ENCODE assay signal across 19 cellular contexts in genomic region chr13:33106656-33107402, GRCh38.
DNase-seq lines count a peak whose midpoint lies in the region; ATAC-seq, FAIRE-seq and TF ChIP-seq lines count a peak whose summit lies in the region.
"Had no signal": no experiment of that assay in that cellular context is flagged by ENCODE, and none has a peak within 500 bp of the region (broad histone marks: within the 10 kb centered on the region; RNA-seq: fewer than 3 reads in every experiment).

No MANE protein-coding gene starts in this region.

- H4K20me1 ChIP-seq in HepG2 (ENCODE audit: insufficient read depth, low read length), result no peaks in the 10 kb centered on the region

- H3K4me1 ChIP-seq in ascending aorta (peaks cover 24 to 37% of the 10 kb centered on the region in 2 donors), sigmoid colon (peaks cover 0 to 66% (median 61%) of the 10 kb centered on the region in 4 donors), HepG2 (ENCODE audit: insufficient read depth, low read length) (peaks cover 19% of the 10 kb centered on the region)

- H3K9me3 ChIP-seq in ascending aorta (no peaks in the 10 kb centered on the region), sigmoid colon (no peaks in the 10 kb centered on the region), HepG2 (ENCODE audit: low read length) (no peaks in the 10 kb centered on the region)
- H3K9me3 ChIP-seq: upper lobe of left lung had no signal

- peaks cover 14% of the 10 kb centered on the region for H3K27me3 Mint-ChIP-seq in HFFc6 (ENCODE audit: insufficient read depth)
- peaks cover 9% of the 10 kb centered on the region for H3K27me3 Mint-ChIP-seq in activated CD4-positive, alpha-beta memory T cell treated with anti-CD3 and anti-CD28 coated beads for 36 hours

- H3K36me3 ChIP-seq in ascending aorta (peaks cover 25 to 33% of the 10 kb centered on the region in 2 donors), sigmoid colon (peaks cover 9 to 71% (median 16%) of the 10 kb centered on the region in 4 donors), HepG2 (replicated peaks in 1 of 2; ENCODE audit: control insufficient read depth in 1 of 2, insufficient read depth in 2 of 2, low read length in 2 of 2) (peaks cover 13 to 57% of the 10 kb centered on the region in 2 experiments)

- no peak overlapping the region for H3K4me3 Mint-ChIP-seq in HFFc6
- H3K4me3 Mint-ChIP-seq in activated CD4-positive, alpha-beta memory T cell treated with anti-CD3 and anti-CD28 coated beads for 36 hours, result no peak overlapping the region
- H3K4me3 Mint-ChIP-seq: activated naive CD4-positive, alpha-beta T cell treated with anti-CD3 and anti-CD28 coated beads for 36 hours; naive thymus-derived CD4-positive, alpha-beta T cell had no signal

- peak; percentile 69 for FAIRE-seq in GM12892 (lab: Jason Lieb, UNC)
- FAIRE-seq in HepG2 (lab: Jason Lieb, UNC), result no peak
- FAIRE-seq: bronchial epithelial cell, endothelial cell of umbilical vein had no signal

- intact Hi-C loops in ascending aorta (cut with DNase I) (loop anchor here (5.0 kb wide), 2 partner anchors 100 to 520 kb away; partner anchors contain the start of gene PDS5B), sigmoid colon (cut with DNase I) (loop anchor here (5.0 kb wide), 2 partner anchors 60 to 435 kb away; no protein-coding TSS in a partner anchor), HepG2 (cut with micrococcal nuclease; ENCODE audit: unreplicated experiment) (no loop called here)
- intact Hi-C loops in activated CD4-positive, alpha-beta memory T cell treated with anti-CD3 and anti-CD28 coated beads for 36 hours (cut with micrococcal nuclease), result no loop called here

- H3K4me3 ChIP-seq in ascending aorta (no peak overlapping the region), sigmoid colon (no peak overlapping the region), HepG2 (replicated peaks in 1 of 3; ENCODE audit: insufficient read depth in 1 of 3, low read depth in 2 of 3, low read length in 3 of 3) (no peak overlapping the region)
- H3K4me3 ChIP-seq: upper lobe of left lung had no signal

- TF ChIP-seq RAD21 in HepG2 (CRISPR knock-in tag; IDR thresholded peaks at IDR 0.05), result no peak

- no TSS peak for BruUV-seq in HepG2 (replicated peaks; lab: Mats Ljungman, UMichigan)

- in situ Hi-C loops in HepG2 (cut with HindIII; ENCODE audit: extremely low pct_ligation_motif_present, low pct_unique_long_range_greater_than_20kb), result no loop called here

- TF ChIP-seq POLR2A in GM12892 (IDR thresholded peaks at IDR 0.05; ENCODE audit: low read depth, low read length), result no peak
- TF ChIP-seq POLR2A in sigmoid colon (IDR thresholded peaks at IDR 0.05), result no peak
- TF ChIP-seq POLR2A in HepG2 (IDR thresholded peaks at IDR 0.05; ENCODE audit: insufficient read depth in 1 of 2, low read depth in 2 of 2, low read length in 2 of 2), result no peak

- DNase-seq in GM12892 (ENCODE audit: insufficient read length) (no peak), HFFc6 (no peak), ascending aorta (ENCODE audit: low spot score in 2 of 2) (no peak), sigmoid colon (no peak), GM19238 (ENCODE audit: insufficient read length, low spot score) (no peak), HepG2 (ENCODE audit: low spot score) (no peak)
- no peak for DNase-seq in activated CD4-positive, alpha-beta memory T cell treated with anti-CD3 and anti-CD28 coated beads for 36 hours
- DNase-seq: activated CD4-positive, CD25-positive, alpha-beta regulatory T cell treated with anti-CD3 and anti-CD28 coated beads, Interleukin-2, amount 50 U/mL, for 72 hours; activated CD8-positive, alpha-beta memory T cell treated with anti-CD3 and anti-CD28 coated beads, Interleukin-2, amount 50 U/mL, for 48 hours; activated naive CD4-positive, alpha-beta T cell treated with anti-CD3 and anti-CD28 coated beads for 36 hours; glutamatergic neuron; HCEC 1CT; naive thymus-derived CD4-positive, alpha-beta T cell; NCI-H1436; NCI-H446 treated with DMSO at 0.1 percent for 48 hours; upper lobe of left lung had no signal

- H3K27ac ChIP-seq in ascending aorta, result peak overlapping the region; percentile 41 to 66
- peak overlapping the region; percentile 74 to 83 (median 79) for H3K27ac ChIP-seq in sigmoid colon
- H3K27ac ChIP-seq in HepG2 (ENCODE audit: extremely low read length, insufficient read depth, low read length), result no peak overlapping the region

- H3K79me2 ChIP-seq in HepG2 (ENCODE audit: insufficient read depth, low read length), result no peaks in the 10 kb centered on the region

- H3K4me1 Mint-ChIP-seq in HFFc6 (ENCODE audit: low read depth), result peaks cover 66% of the 10 kb centered on the region
- H3K4me1 Mint-ChIP-seq in activated CD4-positive, alpha-beta memory T cell treated with anti-CD3 and anti-CD28 coated beads for 36 hours (ENCODE audit: low read depth), result no peaks in the 10 kb centered on the region

- TF ChIP-seq CTCF in HFFc6 (IDR thresholded peaks at IDR 0.05) (no peak), ascending aorta (IDR thresholded peaks at IDR 0.05) (no peak), sigmoid colon (IDR thresholded peaks at IDR 0.05) (no peak), HepG2 (CRISPR knock-in tag; IDR thresholded peaks at IDR 0.05) (no peak)

- CTCF ChIA-PET in HepG2 (lab: Yijun Ruan, JAX; ENCODE audit: low intra/inter-chr PET ratio, low total read pairs), result no interaction called here
- CTCF ChIA-PET in activated CD4-positive, alpha-beta memory T cell treated with anti-CD3 and anti-CD28 coated beads for 36 hours (lab: Charles Lee), result no interaction called here

- no peaks in the 10 kb centered on the region for H3K27me3 ChIP-seq in ascending aorta
- no peaks in the 10 kb centered on the region for H3K27me3 ChIP-seq in sigmoid colon
- no peaks in the 10 kb centered on the region for H3K27me3 ChIP-seq in HepG2 (ENCODE audit: control insufficient read depth in 1 of 2, insufficient read depth in 2 of 2, low read length in 2 of 2)
- H3K27me3 ChIP-seq: upper lobe of left lung had no signal

- no peak overlapping the region for H3K4me2 ChIP-seq in HepG2 (ENCODE audit: low read depth, low read length)

- no peak for TF ChIP-seq EP300 in sigmoid colon (IDR thresholded peaks at IDR 0.05)
- TF ChIP-seq EP300 in HepG2 (IDR thresholded peaks at IDR 0.05; ENCODE audit: low read depth in 2 of 2, low read length in 2 of 2), result no peak
- no peak for TF ChIP-seq EP300 in HepG2 (CRISPR knock-in tag; IDR thresholded peaks at IDR 0.05; ENCODE audit: borderline replicate concordance)

- H3K27ac Mint-ChIP-seq in HFFc6, result peak overlapping the region; percentile 69
- H3K27ac Mint-ChIP-seq in activated CD4-positive, alpha-beta memory T cell treated with anti-CD3 and anti-CD28 coated beads for 36 hours, result no peak overlapping the region
- H3K27ac Mint-ChIP-seq: activated naive CD4-positive, alpha-beta T cell treated with anti-CD3 and anti-CD28 coated beads for 36 hours; naive thymus-derived CD4-positive, alpha-beta T cell had no signal

- no peak overlapping the region for H3K9ac ChIP-seq in HepG2 (ENCODE audit: insufficient read depth, low read depth, low read length)

- H2AFZ ChIP-seq in HepG2 (ENCODE audit: low read length), result no peak overlapping the region

- peaks cover 86% of the 10 kb centered on the region for H3K36me3 Mint-ChIP-seq in HFFc6 (ENCODE audit: low read depth)
- no peaks in the 10 kb centered on the region for H3K36me3 Mint-ChIP-seq in activated CD4-positive, alpha-beta memory T cell treated with anti-CD3 and anti-CD28 coated beads for 36 hours
- H3K36me3 Mint-ChIP-seq: naive thymus-derived CD4-positive, alpha-beta T cell had no signal

- H3K9me3 Mint-ChIP-seq in HFFc6, result no peaks in the 10 kb centered on the region
- H3K9me3 Mint-ChIP-seq in activated CD4-positive, alpha-beta memory T cell treated with anti-CD3 and anti-CD28 coated beads for 36 hours, result no peaks in the 10 kb centered on the region
- H3K9me3 Mint-ChIP-seq: activated naive CD4-positive, alpha-beta T cell treated with anti-CD3 and anti-CD28 coated beads for 36 hours had no signal

- ATAC-seq in HepG2 (no peak), HG03175 (IDR thresholded peaks at IDR 0.05; ENCODE audit: unreplicated experiment) (no peak)
- ATAC-seq: naive thymus-derived CD4-positive, alpha-beta T cell had no signal

- 82 to 88% methylated on average over 7 of the region's 7 CpGs for WGBS in sigmoid colon, 2 donors
- 94% methylated on average over 7 of the region's 7 CpGs for WGBS in HepG2 (ENCODE audit: low lambda C conversion rate)

- POLR2A ChIA-PET in HepG2 (lab: Yijun Ruan, JAX), result no interaction called here
- POLR2A ChIA-PET in activated CD4-positive, alpha-beta memory T cell treated with anti-CD3 and anti-CD28 coated beads for 36 hours (lab: Charles Lee), result no interaction called here

TF ChIP-seq in HepG2, 621 proteins besides CTCF, POLR2A, EP300 and RAD21 (continues in another document):
- TF ChIP-seq FOXA3 (CRISPR knock-in tag; IDR thresholded peaks at IDR 0.05) (no peak), ZNF552 (CRISPR knock-in tag; IDR thresholded peaks at IDR 0.05; ENCODE audit: borderline replicate concordance) (no peak), TCF7L2 (IDR thresholded peaks at IDR 0.05; ENCODE audit: low read depth, low read length) (no peak), SMARCC2 (IDR thresholded peaks at IDR 0.05) (no peak), ZNF3 (CRISPR knock-in tag; IDR thresholded peaks at IDR 0.05) (no peak), NR2C2 (CRISPR knock-in tag; IDR thresholded peaks at IDR 0.05; ENCODE audit: borderline replicate concordance) (no peak), ZNF556 (CRISPR knock-in tag; IDR thresholded peaks at IDR 0.05; ENCODE audit: borderline replicate concordance) (no peak)
- TF ChIP-seq, protein P1, sequence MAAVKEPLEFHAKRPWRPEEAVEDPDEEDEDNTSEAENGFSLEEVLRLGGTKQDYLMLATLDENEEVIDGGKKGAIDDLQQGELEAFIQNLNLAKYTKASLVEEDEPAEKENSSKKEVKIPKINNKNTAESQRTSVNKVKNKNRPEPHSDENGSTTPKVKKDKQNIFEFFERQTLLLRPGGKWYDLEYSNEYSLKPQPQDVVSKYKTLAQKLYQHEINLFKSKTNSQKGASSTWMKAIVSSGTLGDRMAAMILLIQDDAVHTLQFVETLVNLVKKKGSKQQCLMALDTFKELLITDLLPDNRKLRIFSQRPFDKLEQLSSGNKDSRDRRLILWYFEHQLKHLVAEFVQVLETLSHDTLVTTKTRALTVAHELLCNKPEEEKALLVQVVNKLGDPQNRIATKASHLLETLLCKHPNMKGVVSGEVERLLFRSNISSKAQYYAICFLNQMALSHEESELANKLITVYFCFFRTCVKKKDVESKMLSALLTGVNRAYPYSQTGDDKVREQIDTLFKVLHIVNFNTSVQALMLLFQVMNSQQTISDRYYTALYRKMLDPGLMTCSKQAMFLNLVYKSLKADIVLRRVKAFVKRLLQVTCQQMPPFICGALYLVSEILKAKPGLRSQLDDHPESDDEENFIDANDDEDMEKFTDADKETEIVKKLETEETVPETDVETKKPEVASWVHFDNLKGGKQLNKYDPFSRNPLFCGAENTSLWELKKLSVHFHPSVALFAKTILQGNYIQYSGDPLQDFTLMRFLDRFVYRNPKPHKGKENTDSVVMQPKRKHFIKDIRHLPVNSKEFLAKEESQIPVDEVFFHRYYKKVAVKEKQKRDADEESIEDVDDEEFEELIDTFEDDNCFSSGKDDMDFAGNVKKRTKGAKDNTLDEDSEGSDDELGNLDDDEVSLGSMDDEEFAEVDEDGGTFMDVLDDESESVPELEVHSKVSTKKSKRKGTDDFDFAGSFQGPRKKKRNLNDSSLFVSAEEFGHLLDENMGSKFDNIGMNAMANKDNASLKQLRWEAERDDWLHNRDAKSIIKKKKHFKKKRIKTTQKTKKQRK (IDR thresholded peaks at IDR 0.05; ENCODE audit: low read length), result no peak

Comparison
In these comparisons a context has a peak if more than half of its experiments do, and no peak if none do; other contexts are left out.
1. intact Hi-C loops: an anchor here in ascending aorta (5.0 kb wide) and sigmoid colon (5.0 kb wide); none called in HepG2 and activated CD4-positive, alpha-beta memory T cell treated with anti-CD3 and anti-CD28 coated beads for 36 hours.